22 cellular contexts compared by ENCODE assay signal in the genomic region with DNA sequence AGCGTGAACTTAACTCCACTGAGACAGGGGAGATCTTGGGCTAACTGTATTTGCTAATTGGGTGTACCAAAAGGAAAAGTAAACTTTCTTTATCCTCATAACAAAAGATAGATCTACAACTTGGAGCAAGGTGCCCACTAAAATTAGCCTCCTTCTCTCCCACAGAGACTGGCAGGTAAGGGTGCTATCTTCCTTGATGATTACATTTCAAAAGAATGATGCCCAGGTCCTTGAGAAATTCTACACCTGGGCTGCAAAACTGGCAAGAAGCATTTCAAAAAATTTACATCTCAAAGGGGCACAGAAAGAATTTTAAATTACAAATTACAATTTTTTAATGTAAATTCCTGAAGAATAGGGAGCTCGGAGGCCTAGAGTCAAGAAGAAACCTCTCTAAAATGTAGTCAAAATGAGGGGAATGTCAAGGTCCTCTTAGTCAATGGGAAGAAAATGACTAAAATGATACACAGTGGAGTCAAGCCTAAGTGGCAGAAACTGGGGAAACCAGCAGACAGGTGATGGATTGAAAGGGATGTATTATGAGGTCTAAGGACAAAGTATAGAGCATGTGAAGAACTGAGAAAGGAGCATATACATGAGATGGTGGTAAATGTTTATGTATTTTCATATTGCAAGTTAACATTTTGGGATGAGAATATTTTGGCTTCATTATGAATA.
DNase-seq lines count a peak whose midpoint lies in the region; ATAC-seq, FAIRE-seq and TF ChIP-seq lines count a peak whose summit lies in the region.
"Had no signal": no experiment of that assay in that cellular context is flagged by ENCODE, and none has a peak within 500 bp of the region (broad histone marks: within the 10 kb centered on the region; RNA-seq: fewer than 3 reads in every experiment).

No MANE protein-coding gene starts in this region.

- peak overlapping the region; percentile 13; the same call in 1 of the 2 replicates for H3K4me3 ChIP-seq in GM23338
- H3K4me3 ChIP-seq in iPS DF 6.9 (ENCODE audit: low read length), result no peak overlapping the region
- H3K4me3 ChIP-seq: A549, HAP-1 had no signal

- H3K9me3 ChIP-seq in iPS DF 6.9 (ENCODE audit: control insufficient read depth, insufficient read depth, low read length), result no peaks in the 10 kb centered on the region
- H3K9me3 ChIP-seq: Caco-2, HAP-1 had no signal

- TF ChIP-seq CTCF in GM23338 (conservative IDR thresholded peaks at IDR 0.05; ENCODE audit: low read depth in 2 of 2) (no peak), WTC11 (IDR thresholded peaks at IDR 0.05) (no peak)

- DNase-seq in GM23338 (ENCODE audit: low spot score) (peak; percentile 32), WTC11 (ENCODE audit: low spot score) (no peak), iPS DF 6.9 (ENCODE audit: low read depth, low spot score) (peak; percentile 13), urothelium cell line (ENCODE audit: low spot score) (no peak), T-helper 9 cell (no peak), DMS153 treated with DMSO at 0.1 percent for 48 hours (lab: John Stamatoyannopoulos, UW; ENCODE audit: unreplicated experiment) (no peak)
- DNase-seq: AML-193; Caco-2; CD4-positive, alpha-beta T cell; DMS79; GDM1; GOT3; KG1 had no signal

- no peaks in the 10 kb centered on the region for H4K20me1 ChIP-seq in GM23338 (replicated peaks; ENCODE audit: insufficient read depth)

- no peaks in the 10 kb centered on the region for H3F3A ChIP-seq in GM23338 (replicated peaks; ENCODE audit: low read depth)

- H3K27ac ChIP-seq in GM23338 (ENCODE audit: low read depth) (peak overlapping the region; percentile 59; the same call in 1 of the 2 replicates), iPS DF 6.9 (ENCODE audit: low read length) (no peak overlapping the region)
- H3K27ac ChIP-seq: 22Rv1, A549, C4-2B, HL-60 had no signal

- peaks cover 17% of the 10 kb centered on the region for H3K9me3 Mint-ChIP-seq in GM23338
- H3K9me3 Mint-ChIP-seq in WTC11, result peaks cover 19% of the 10 kb centered on the region

- no peaks in the 10 kb centered on the region for H3K79me2 ChIP-seq in GM23338 (replicated peaks; ENCODE audit: insufficient read depth)

- H3K36me3 ChIP-seq in GM23338 (ENCODE audit: insufficient read depth) (no peaks in the 10 kb centered on the region), iPS DF 6.9 (ENCODE audit: control insufficient read depth, insufficient read depth, low read length) (no peaks in the 10 kb centered on the region)
- H3K36me3 ChIP-seq: HAP-1 had no signal

- no CpG with 5 or more reads among the region's 2 CpGs for WGBS in iPS DF 6.9 (ENCODE audit: insufficient coverage, insufficient read length)

- no peaks in the 10 kb centered on the region for H3K27me3 ChIP-seq in GM23338 (ENCODE audit: insufficient read depth)
- no peaks in the 10 kb centered on the region for H3K27me3 ChIP-seq in iPS DF 6.9 (ENCODE audit: control insufficient read depth, insufficient read depth, low read length)

- H2AFZ ChIP-seq in GM23338, result no peak overlapping the region

- H3K4me3 Mint-ChIP-seq in GM23338, result peak overlapping the region; percentile 10
- H3K4me3 Mint-ChIP-seq in WTC11, result no peak overlapping the region; the same call in 1 of the 2 replicates
- H3K4me3 Mint-ChIP-seq: CD4-positive, alpha-beta T cell had no signal

- H3K4me1 Mint-ChIP-seq in GM23338 (peaks cover 44% of the 10 kb centered on the region), WTC11 (peaks cover 52% of the 10 kb centered on the region)

- H3K4me1 ChIP-seq in GM23338 (ENCODE audit: insufficient read depth), result peaks cover 38% of the 10 kb centered on the region
- H3K4me1 ChIP-seq in iPS DF 6.9 (ENCODE audit: control insufficient read depth, insufficient read depth, low read length), result peaks cover 1% of the 10 kb centered on the region; the same call in 1 of the 2 replicates
- H3K4me1 ChIP-seq: A549, Caco-2, HAP-1 had no signal

- ATAC-seq in GM23338, result peak; percentile 71
- peak; percentile 81 for ATAC-seq in WTC11
- no peak for ATAC-seq in HG02759 (IDR thresholded peaks at IDR 0.05; ENCODE audit: unreplicated experiment)
- ATAC-seq: A549 had no signal

- POLR2A ChIA-PET in WTC11 (lab: Charles Lee), result interaction anchor here (0.6 kb wide), 1 partner anchor 48 kb away, joined by 6 read pairs; no protein-coding TSS in a partner anchor

- no peaks in the 10 kb centered on the region for H3K9me2 ChIP-seq in GM23338 (ENCODE audit: insufficient read depth)

- CTCF ChIA-PET in WTC11 (lab: Charles Lee), result no interaction called here

- peak overlapping the region; percentile 24; the same call in 1 of the 2 replicates for H3K27ac Mint-ChIP-seq in GM23338
- peak overlapping the region; percentile 95 for H3K27ac Mint-ChIP-seq in WTC11
- H3K27ac Mint-ChIP-seq: CD4-positive, alpha-beta T cell had no signal

- H3K36me3 Mint-ChIP-seq in GM23338 (ENCODE audit: low read depth) (peaks cover 16% of the 10 kb centered on the region; the same call in 2 of the 3 replicates), WTC11 (peaks cover 17% of the 10 kb centered on the region)

- FAIRE-seq in urothelium cell line (lab: Jason Lieb, UNC), result peak; percentile 40
- FAIRE-seq: D721Med, GM12892, GM18507 had no signal

- H3K27me3 Mint-ChIP-seq in GM23338 (ENCODE audit: insufficient read depth, low read depth, poor library complexity) (peaks cover 2% of the 10 kb centered on the region), WTC11 (ENCODE audit: low read depth) (no peaks in the 10 kb centered on the region; the same call in 1 of the 2 replicates)
- H3K27me3 Mint-ChIP-seq: CD4-positive, alpha-beta T cell had no signal

- H3K4me2 ChIP-seq in GM23338, result peak overlapping the region; percentile 62
- H3K4me2 ChIP-seq: A549 had no signal

TF ChIP-seq in GM23338, 12 proteins besides CTCF, POLR2A, EP300 and RAD21:
- TF ChIP-seq NANOG (IDR thresholded peaks at IDR 0.05; ENCODE audit: borderline replicate concordance) (0 out of 2 replicates have a peak, but pooled peaks have one; percentile 16), EZH2phosphoT487 (IDR thresholded peaks at IDR 0.05; ENCODE audit: unreplicated experiment) (no peak)

TF ChIP-seq in WTC11, 78 proteins besides CTCF, POLR2A, EP300 and RAD21:
- TF ChIP-seq TCF7 (CRISPR knock-in tag; IDR thresholded peaks at IDR 0.05; ENCODE audit: low read depth) (no peak), MYBL2 (CRISPR knock-in tag; IDR thresholded peaks at IDR 0.05) (no peak), MXD4 (CRISPR knock-in tag; IDR thresholded peaks at IDR 0.05; ENCODE audit: borderline replicate concordance) (no peak), IRF2 (CRISPR knock-in tag; IDR thresholded peaks at IDR 0.05; ENCODE audit: borderline replicate concordance, low read depth) (no peak), SMAD4 (CRISPR knock-in tag; IDR thresholded peaks at IDR 0.05) (no peak)
- TF ChIP-seq, protein P1, sequence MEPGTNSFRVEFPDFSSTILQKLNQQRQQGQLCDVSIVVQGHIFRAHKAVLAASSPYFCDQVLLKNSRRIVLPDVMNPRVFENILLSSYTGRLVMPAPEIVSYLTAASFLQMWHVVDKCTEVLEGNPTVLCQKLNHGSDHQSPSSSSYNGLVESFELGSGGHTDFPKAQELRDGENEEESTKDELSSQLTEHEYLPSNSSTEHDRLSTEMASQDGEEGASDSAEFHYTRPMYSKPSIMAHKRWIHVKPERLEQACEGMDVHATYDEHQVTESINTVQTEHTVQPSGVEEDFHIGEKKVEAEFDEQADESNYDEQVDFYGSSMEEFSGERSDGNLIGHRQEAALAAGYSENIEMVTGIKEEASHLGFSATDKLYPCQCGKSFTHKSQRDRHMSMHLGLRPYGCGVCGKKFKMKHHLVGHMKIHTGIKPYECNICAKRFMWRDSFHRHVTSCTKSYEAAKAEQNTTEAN (CRISPR knock-in tag; IDR thresholded peaks at IDR 0.05), result no peak
- TF ChIP-seq, protein P2, sequence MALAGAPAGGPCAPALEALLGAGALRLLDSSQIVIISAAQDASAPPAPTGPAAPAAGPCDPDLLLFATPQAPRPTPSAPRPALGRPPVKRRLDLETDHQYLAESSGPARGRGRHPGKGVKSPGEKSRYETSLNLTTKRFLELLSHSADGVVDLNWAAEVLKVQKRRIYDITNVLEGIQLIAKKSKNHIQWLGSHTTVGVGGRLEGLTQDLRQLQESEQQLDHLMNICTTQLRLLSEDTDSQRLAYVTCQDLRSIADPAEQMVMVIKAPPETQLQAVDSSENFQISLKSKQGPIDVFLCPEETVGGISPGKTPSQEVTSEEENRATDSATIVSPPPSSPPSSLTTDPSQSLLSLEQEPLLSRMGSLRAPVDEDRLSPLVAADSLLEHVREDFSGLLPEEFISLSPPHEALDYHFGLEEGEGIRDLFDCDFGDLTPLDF (CRISPR knock-in tag; IDR thresholded peaks at IDR 0.05), result no peak
TF ChIP-seq in WTC11: peak in this region for 0.

Comparison
In these comparisons a context has a peak if more than half of its experiments do, and no peak if none do; other contexts are left out.
1. DNase-seq: peak in GM23338 (single experiment) and iPS DF 6.9 (single experiment); none in WTC11 (single experiment), urothelium cell line (single experiment), T-helper 9 cell (single experiment) and DMS153 treated with DMSO at 0.1 percent for 48 hours (single experiment).